18 cellular contexts compared by ENCODE assay signal in genomic region chr3:40120067-40120692, GRCh38.
DNase-seq lines count a peak whose midpoint lies in the region; ATAC-seq, FAIRE-seq and TF ChIP-seq lines count a peak whose summit lies in the region.
"Had no signal": no experiment of that assay in that cellular context is flagged by ENCODE, and none has a peak within 500 bp of the region (broad histone marks: within the 10 kb centered on the region; RNA-seq: fewer than 3 reads in every experiment).

No MANE protein-coding gene starts in this region.

- H3K9ac ChIP-seq in smooth muscle cell (ENCODE audit: low read depth), result no peak overlapping the region

- no peaks in the 10 kb centered on the region for H4K20me1 ChIP-seq in smooth muscle cell (ENCODE audit: low read depth)

- DNase-seq in Caki2 (ENCODE audit: low read depth) (peak; percentile 4), SK-N-DZ (ENCODE audit: low spot score) (peak; percentile 35), osteocyte (ENCODE audit: extremely low spot score, unreplicated experiment) (no peak), NCI-H187 (lab: John Stamatoyannopoulos, UW) (no peak), amniotic stem cell (lab: John Stamatoyannopoulos, UW) (no peak), smooth muscle cell (lab: John Stamatoyannopoulos, UW; ENCODE audit: unreplicated experiment) (no peak)
- DNase-seq: Caco-2, Kasumi-1, NCI-H1105 treated with DMSO at 0.1 percent for 48 hours, NCI-H187 treated with DMSO at 0.1 percent for 48 hours, NCI-H774, Peyer's patch, Right ventricle myocardium superior had no signal

- no peak for ATAC-seq in HG03039 (IDR thresholded peaks at IDR 0.05; ENCODE audit: unreplicated experiment)

- H2AFZ ChIP-seq in smooth muscle cell (ENCODE audit: low read depth), result no peak overlapping the region

- no peak overlapping the region for H3K27ac ChIP-seq in smooth muscle cell (ENCODE audit: low read depth)
- H3K27ac ChIP-seq: Peyer's patch had no signal

- peak; percentile 24 for FAIRE-seq in islet of Langerhans (lab: Jason Lieb, UNC)
- FAIRE-seq: G401.6, GM12891 had no signal

- H3K79me2 ChIP-seq in smooth muscle cell (ENCODE audit: low read depth), result no peaks in the 10 kb centered on the region

- in situ Hi-C loops in Caki2 (cut with HindIII; ENCODE audit: low pct_unique_long_range_greater_than_20kb, low sequenced_read_pairs), result no loop called here

- no peak overlapping the region for H3K4me3 ChIP-seq in smooth muscle cell
- H3K4me3 ChIP-seq: Peyer's patch had no signal

- no peak overlapping the region for H3K4me2 ChIP-seq in smooth muscle cell

- no peaks in the 10 kb centered on the region for H3K27me3 ChIP-seq in smooth muscle cell (ENCODE audit: low read depth)
- H3K27me3 ChIP-seq: Peyer's patch had no signal

- no peaks in the 10 kb centered on the region for H3K27me3 Mint-ChIP-seq in osteocyte (ENCODE audit: unreplicated experiment)

- TF ChIP-seq CTCF in osteocyte (IDR thresholded peaks at IDR 0.05) (no peak), smooth muscle cell (IDR thresholded peaks at IDR 0.05; ENCODE audit: borderline replicate concordance, insufficient read depth, poor library complexity, severe bottlenecking) (no peak)

- no peaks in the 10 kb centered on the region for H3K9me3 Mint-ChIP-seq in osteocyte (ENCODE audit: unreplicated experiment)

- no peak overlapping the region for H3K4me3 Mint-ChIP-seq in osteocyte (ENCODE audit: unreplicated experiment)
- H3K4me3 Mint-ChIP-seq: CD14-positive monocyte had no signal

- H3K36me3 ChIP-seq in smooth muscle cell (ENCODE audit: low read depth), result no peaks in the 10 kb centered on the region
- H3K36me3 ChIP-seq: Peyer's patch had no signal

- H3K4me1 ChIP-seq in smooth muscle cell (ENCODE audit: low read depth), result no peaks in the 10 kb centered on the region
- H3K4me1 ChIP-seq: Caco-2, Peyer's patch had no signal

- H3F3A ChIP-seq in smooth muscle cell (ENCODE audit: low read depth), result no peaks in the 10 kb centered on the region

- WGBS in smooth muscle cell (ENCODE audit: low lambda C conversion rate), result 74% methylated on average over 3 of the region's 3 CpGs

- H3K36me3 Mint-ChIP-seq in osteocyte (ENCODE audit: unreplicated experiment), result no peaks in the 10 kb centered on the region
- H3K36me3 Mint-ChIP-seq: CD14-positive monocyte had no signal

- peaks cover 36% of the 10 kb centered on the region for H3K4me1 Mint-ChIP-seq in osteocyte (ENCODE audit: unreplicated experiment)
- H3K4me1 Mint-ChIP-seq: CD14-positive monocyte had no signal

- peak overlapping the region; percentile 7 for H3K27ac Mint-ChIP-seq in osteocyte (ENCODE audit: unreplicated experiment)
- H3K27ac Mint-ChIP-seq: CD14-positive monocyte had no signal

- no peaks in the 10 kb centered on the region for H3K9me3 ChIP-seq in smooth muscle cell (replicated peaks; ENCODE audit: low read depth)
- H3K9me3 ChIP-seq: Caco-2, Peyer's patch had no signal

Comparison
In these comparisons a context has a peak if more than half of its experiments do, and no peak if none do; other contexts are left out.
1. DNase-seq: peak in Caki2 (single experiment) and SK-N-DZ (single experiment); none in osteocyte (single experiment), NCI-H187 (0 of 2), amniotic stem cell (single experiment) and smooth muscle cell (single experiment).